In the genomic region with DNA sequence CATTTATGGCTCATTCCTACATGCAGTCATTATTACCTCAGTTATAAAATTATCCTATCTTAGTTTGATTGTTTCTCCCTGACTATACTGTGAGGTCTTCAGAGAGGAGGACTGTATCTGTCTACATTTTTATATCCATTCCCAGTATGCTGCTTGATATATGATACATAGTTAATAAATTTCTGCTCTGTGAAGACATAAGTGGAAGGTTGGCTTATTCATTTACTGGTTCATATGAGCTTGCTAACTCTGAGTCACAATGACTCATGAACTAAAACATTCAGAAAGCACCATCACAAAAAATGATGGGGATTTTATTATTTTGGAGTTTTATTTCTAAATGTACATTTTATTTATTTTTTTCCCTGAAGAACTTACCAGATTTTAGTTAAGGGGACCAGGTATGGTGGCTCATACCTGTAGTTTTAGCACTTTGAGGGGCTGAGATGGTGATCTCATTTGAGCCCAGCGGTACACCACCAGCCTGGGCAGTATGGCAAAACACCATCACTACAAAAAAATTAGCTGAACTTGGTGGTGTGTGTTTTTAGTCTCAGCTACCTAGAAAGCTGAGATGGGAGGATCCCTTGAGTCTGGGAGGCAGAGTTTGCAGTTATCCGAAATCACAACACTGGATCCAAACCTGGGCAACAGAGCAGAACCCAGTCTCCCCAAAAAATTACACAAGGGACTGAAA, we compare ENCODE assay signal across 6 cellular contexts.
DNase-seq lines count a peak whose midpoint lies in the region; ATAC-seq, FAIRE-seq and TF ChIP-seq lines count a peak whose summit lies in the region.
"Not testable (repeated sequence)": the region's sequence is repeated elsewhere in the genome, so short reads cannot be mapped to it uniquely, and the experiment has no call there.

No MANE protein-coding gene starts in this region.

- H3K27ac ChIP-seq in A549; RWPE2 (ENCODE audit: poor library complexity, severe bottlenecking); foreskin keratinocyte: not testable (repeated sequence)

- not testable (repeated sequence) for H3K4me2 ChIP-seq in A549

- not testable (repeated sequence) for H3K9me3 ChIP-seq in A549; RWPE2 (ENCODE audit: severe bottlenecking)

- TF ChIP-seq RAD21 in A549 (conservative IDR thresholded peaks at IDR 0.05 in 1 of 2, IDR thresholded peaks at IDR 0.05 in 1 of 2), result not testable (repeated sequence)

- H3K4me3 Mint-ChIP-seq in activated CD4-positive, alpha-beta T cell treated with anti-CD3 and anti-CD28 coated beads for 36 hours; activated T-helper 17 cell treated with anti-CD3 and anti-CD28 coated beads, Interleukin-2, amount 50 U/mL, for 72 hours: not testable (repeated sequence)

- H3K4me1 ChIP-seq in A549; RWPE2 (ENCODE audit: insufficient read depth, poor library complexity, severe bottlenecking); foreskin keratinocyte: not testable (repeated sequence)

- not testable (repeated sequence) for TF ChIP-seq CTCF in A549 (IDR thresholded peaks at IDR 0.05); RWPE2 (IDR thresholded peaks at IDR 0.05; ENCODE audit: poor library complexity, severe bottlenecking); foreskin keratinocyte (conservative IDR thresholded peaks at IDR 0.05)

- ATAC-seq in A549 (peak; percentile 71 to 79; a peak in 5 of 6 replicates), RWPE2 (ENCODE audit: low read depth) (peak; percentile 94), foreskin keratinocyte (peak; percentile 95)
- ATAC-seq in activated CD4-positive, alpha-beta T cell treated with anti-CD3 and anti-CD28 coated beads for 36 hours, result peak; percentile 53
- ATAC-seq in activated T-helper 17 cell treated with anti-CD3 and anti-CD28 coated beads, Interleukin-2, amount 50 U/mL, for 72 hours (replicated peaks), result peak; percentile 43

- H3K27me3 Mint-ChIP-seq in activated CD4-positive, alpha-beta T cell treated with anti-CD3 and anti-CD28 coated beads for 36 hours; activated T-helper 17 cell treated with anti-CD3 and anti-CD28 coated beads, Interleukin-2, amount 50 U/mL, for 72 hours: not testable (repeated sequence)

- WGBS in A549 (ENCODE audit: missing lambda C conversion rate), result no CpG with 5 or more reads among the region's 2 CpGs

- DNase-seq in A549 (ENCODE audit: low read depth in 1 of 2, low spot score in 1 of 2); RCC 7860 (ENCODE audit: low spot score); RWPE2 (ENCODE audit: low spot score); activated CD4-positive, alpha-beta T cell treated with anti-CD3 and anti-CD28 coated beads for 36 hours; foreskin keratinocyte: not testable (repeated sequence)

- not testable (repeated sequence) for H3K4me3 ChIP-seq in A549; RWPE2 (ENCODE audit: severe bottlenecking)

- not testable (repeated sequence) for H3K36me3 Mint-ChIP-seq in activated CD4-positive, alpha-beta T cell treated with anti-CD3 and anti-CD28 coated beads for 36 hours (ENCODE audit: low read depth); activated T-helper 17 cell treated with anti-CD3 and anti-CD28 coated beads, Interleukin-2, amount 50 U/mL, for 72 hours (ENCODE audit: low read depth)

- H3K27me3 ChIP-seq in RWPE2 (ENCODE audit: insufficient read depth, poor library complexity, severe bottlenecking); foreskin keratinocyte: not testable (repeated sequence)

- not testable (repeated sequence) for H3K36me3 ChIP-seq in RWPE2 (ENCODE audit: low read depth)

- not testable (repeated sequence) for H3K27ac Mint-ChIP-seq in activated CD4-positive, alpha-beta T cell treated with anti-CD3 and anti-CD28 coated beads for 36 hours; activated T-helper 17 cell treated with anti-CD3 and anti-CD28 coated beads, Interleukin-2, amount 50 U/mL, for 72 hours

- TF ChIP-seq POLR2A in A549 (IDR thresholded peaks at IDR 0.05; ENCODE audit: low read length), result not testable (repeated sequence)

- POLR2A ChIA-PET in A549 (lab: Yijun Ruan, JAX); activated CD4-positive, alpha-beta T cell treated with anti-CD3 and anti-CD28 coated beads for 36 hours (lab: Charles Lee): not testable (repeated sequence)

- TF ChIP-seq EP300 in A549 (IDR thresholded peaks at IDR 0.05), result not testable (repeated sequence)

- not testable (repeated sequence) for H3K4me1 Mint-ChIP-seq in activated CD4-positive, alpha-beta T cell treated with anti-CD3 and anti-CD28 coated beads for 36 hours; activated T-helper 17 cell treated with anti-CD3 and anti-CD28 coated beads, Interleukin-2, amount 50 U/mL, for 72 hours

- CTCF ChIA-PET in A549 (lab: Yijun Ruan, JAX); activated CD4-positive, alpha-beta T cell treated with anti-CD3 and anti-CD28 coated beads for 36 hours (lab: Charles Lee): not testable (repeated sequence)

- not testable (repeated sequence) for H3K9me3 Mint-ChIP-seq in activated CD4-positive, alpha-beta T cell treated with anti-CD3 and anti-CD28 coated beads for 36 hours (ENCODE audit: low read depth); activated T-helper 17 cell treated with anti-CD3 and anti-CD28 coated beads, Interleukin-2, amount 50 U/mL, for 72 hours

- FAIRE-seq in A549 (lab: Jason Lieb, UNC), result not testable (repeated sequence)
- FAIRE-seq in RCC 7860 (lab: Jason Lieb, UNC), result peak; percentile 97

- intact Hi-C loops in activated CD4-positive, alpha-beta T cell treated with anti-CD3 and anti-CD28 coated beads for 36 hours (cut with DNase I, micrococcal nuclease), result not testable (repeated sequence)

Comparison
In these comparisons a context has a peak if more than half of its experiments do, and no peak if none do; other contexts are left out.
1. ATAC-seq: peak in every context shown above with its lines; median percentile 95 in foreskin keratinocyte; 94 in RWPE2; 75 in A549; 53 in activated CD4-positive, alpha-beta T cell treated with anti-CD3 and anti-CD28 coated beads for 36 hours; 43 in activated T-helper 17 cell treated with anti-CD3 and anti-CD28 coated beads, Interleukin-2, amount 50 U/mL, for 72 hours.